In the genomic region with DNA sequence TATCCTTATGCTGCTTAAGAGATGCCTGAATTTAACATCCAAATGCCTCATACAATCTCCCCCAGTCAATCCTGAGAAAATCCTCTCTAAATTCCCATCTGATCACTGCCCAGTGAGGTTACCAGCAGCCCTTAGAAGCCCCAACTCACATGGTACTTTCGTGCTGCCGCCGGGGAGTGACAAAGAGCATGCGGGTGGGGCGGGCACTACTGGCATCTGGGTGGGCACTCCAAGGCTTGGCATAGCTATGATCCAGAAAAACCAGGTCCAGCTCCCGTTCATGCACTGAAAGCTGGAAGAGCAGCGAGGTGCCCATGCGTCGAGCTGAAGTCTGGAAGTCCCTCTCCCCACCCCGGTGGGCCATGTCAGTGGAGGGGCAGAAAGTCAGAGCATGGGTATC, we compare ENCODE assay signal across 8 cellular contexts. TPM values are rescaled to one million over a fixed set of nuclear protein-coding genes. Genes with fewer than 3 reads are reported as not detected.
DNase-seq lines count a peak whose midpoint lies in the region; ATAC-seq and TF ChIP-seq lines count a peak whose summit lies in the region.

No MANE protein-coding gene starts in this region.

- H2BK12ac ChIP-seq in trophoblast cell (ENCODE audit: low read length), result no peak overlapping the region

- H4K91ac ChIP-seq in trophoblast cell (ENCODE audit: low read depth, low read length), result no peak overlapping the region

- H3K79me2 ChIP-seq in trophoblast cell (ENCODE audit: control insufficient read depth, insufficient read depth, low read length, poor library complexity), result peaks cover 7% of the 10 kb centered on the region

- peaks cover 40% of the 10 kb centered on the region for H3K36me3 ChIP-seq in SJSA1
- peaks cover 2 to 6% of the 10 kb centered on the region in 2 experiments for H3K36me3 ChIP-seq in trophoblast cell (ENCODE audit: control insufficient read depth in 1 of 2, insufficient read depth in 2 of 2, low read length in 2 of 2)

- no CpG with 5 or more reads among the region's 10 CpGs for WGBS in trophoblast cell (ENCODE audit: extremely low coverage, insufficient coverage, insufficient read length)

- H2BK5ac ChIP-seq in trophoblast cell (ENCODE audit: low read depth, low read length, poor library complexity), result no peak overlapping the region

- no peak overlapping the region for H4K8ac ChIP-seq in trophoblast cell (ENCODE audit: low read depth, low read length)

- TF ChIP-seq CTCF in fibroblast of mammary gland (conservative IDR thresholded peaks at IDR 0.05; ENCODE audit: control insufficient read depth, insufficient read depth, low read depth, low read length), result no peak

- peaks cover 11% of the 10 kb centered on the region for H3K79me1 ChIP-seq in trophoblast cell (ENCODE audit: low read length)

- no peak overlapping the region for H2AFZ ChIP-seq in trophoblast cell (ENCODE audit: insufficient read depth, low read length, poor library complexity)

- no peaks in the 10 kb centered on the region for H3K9me3 ChIP-seq in SJSA1 (replicated peaks)
- H3K9me3 ChIP-seq in trophoblast cell (ENCODE audit: insufficient read depth, low read depth, low read length), result no peaks in the 10 kb centered on the region

- H3K4me3 ChIP-seq in SJSA1 (peak overlapping the region; percentile 59), fibroblast of mammary gland (ENCODE audit: control insufficient read depth, low read depth, low read length) (peak overlapping the region; percentile 75), trophoblast cell (ENCODE audit: low read depth, low read length) (no peak overlapping the region)

- no peak overlapping the region for H2BK120ac ChIP-seq in trophoblast cell (ENCODE audit: insufficient read depth, low read length, poor library complexity)

- no peak overlapping the region for H3K23ac ChIP-seq in trophoblast cell (ENCODE audit: low read length)

- H3K4ac ChIP-seq in trophoblast cell (ENCODE audit: low read depth, low read length), result peak overlapping the region; percentile 33

- peak overlapping the region; percentile 91 for H3K27ac ChIP-seq in SJSA1
- no peak overlapping the region for H3K27ac ChIP-seq in trophoblast cell (ENCODE audit: low read depth, low read length)

- H3K4me2 ChIP-seq in trophoblast cell (ENCODE audit: low read length), result peak overlapping the region; percentile 95

- no peak overlapping the region for H3K9ac ChIP-seq in trophoblast cell (ENCODE audit: low read length)

- H4K12ac ChIP-seq in trophoblast cell (ENCODE audit: low read depth, low read length), result no peak overlapping the region

- DNase-seq in GM03348 (ENCODE audit: low spot score), result peak; percentile 18
- peak in 1 of 2 experiments; percentile 34 for DNase-seq in SJSA1 (ENCODE audit: low read depth in 1 of 2, low spot score in 2 of 2)
- no peak for DNase-seq in fibroblast of mammary gland (ENCODE audit: low read depth)
- no peak for DNase-seq in trophoblast cell
- DNase-seq in superior temporal gyrus (ENCODE audit: extremely low spot score), result no peak

- H3K14ac ChIP-seq in trophoblast cell (ENCODE audit: low read length), result no peak overlapping the region

- no peak for ATAC-seq in GM18517 (IDR thresholded peaks at IDR 0.05; ENCODE audit: unreplicated experiment)
- no peak for ATAC-seq in HG02763 (IDR thresholded peaks at IDR 0.05; ENCODE audit: unreplicated experiment)
- ATAC-seq in GM18511 (IDR thresholded peaks at IDR 0.05; ENCODE audit: unreplicated experiment), result no peak

- H3K4me1 ChIP-seq in SJSA1 (replicated peaks) (peaks cover 42% of the 10 kb centered on the region), trophoblast cell (ENCODE audit: control insufficient read depth in 1 of 2, insufficient read depth in 2 of 2, low read length in 2 of 2) (peaks cover 6 to 7% of the 10 kb centered on the region in 2 experiments)

- no peaks in the 10 kb centered on the region for H3K27me3 ChIP-seq in SJSA1 (replicated peaks)
- no peaks in the 10 kb centered on the region for H3K27me3 ChIP-seq in trophoblast cell (ENCODE audit: insufficient read depth, low read length)

- no peak overlapping the region for H2AK5ac ChIP-seq in trophoblast cell (ENCODE audit: low read length)

- H3K18ac ChIP-seq in trophoblast cell (ENCODE audit: low read length), result no peak overlapping the region

RNA-seq across cellular contexts. Expression of gene KANSL3, which starts 1.3 kb away (rescaled TPM):
- total RNA-seq in SJSA1 (2014; rRNA removed; shearing (Covaris generic)), result 21.9 and 31.4 TPM in 2 replicates
- 15.2 TPM in 2 replicates for polyA plus RNA-seq in trophoblast cell (2013)

RNA-seq across cellular contexts. Expression of gene FER1L5, which starts 5.8 kb away (rescaled TPM):
- total RNA-seq in SJSA1 (2014; rRNA removed; shearing (Covaris generic)), result not detected in 2 replicates
- 0.10 and 0.11 TPM in 2 replicates for polyA plus RNA-seq in trophoblast cell (2013)
